22 cellular contexts compared by ENCODE assay signal in genomic region chrX:101252634-101253033, GRCh38. TPM values are rescaled to one million over a fixed set of nuclear protein-coding genes. Genes with fewer than 3 reads are reported as not detected.
A peak's percentile ranks its signal among the peaks of the same experiment; 100 is the strongest.
DNase-seq lines count a peak whose midpoint lies in the region; ATAC-seq and TF ChIP-seq lines count a peak whose summit lies in the region.
"Had no signal": no experiment of that assay in that cellular context is flagged by ENCODE, and none has a peak within 500 bp of the region (broad histone marks: within the 10 kb centered on the region; RNA-seq: fewer than 3 reads in every experiment).

No MANE protein-coding gene starts in this region.

- H3K4me3 Mint-ChIP-seq in chondrocyte (ENCODE audit: unreplicated experiment) = no peak overlapping the region
- H3K4me3 Mint-ChIP-seq: CD8-positive, alpha-beta T cell had no signal

- H3K27me3 ChIP-seq in IMR-90 (ENCODE audit: control insufficient read depth, insufficient read depth, low read length) = peaks cover 5% of the 10 kb centered on the region; the same call in 1 of the 2 replicates
- peaks cover 0 to 30% of the 10 kb centered on the region in 2 experiments for H3K27me3 ChIP-seq in mesenchymal stem cell (ENCODE audit: control insufficient read depth in 1 of 2, insufficient read depth in 1 of 2, low read length in 2 of 2)
- no peaks in the 10 kb centered on the region for H3K27me3 ChIP-seq in MG63
- H3K27me3 ChIP-seq: BLaER1 treated with 17β-estradiol and CSF1 and Interleukin-3, amounts not matched to agents 10 nM and 100 nM; Peyer's patch had no signal

- H3K4me3 ChIP-seq in AG10803 (ENCODE audit: low read length) (no peak overlapping the region), IMR-90 (ENCODE audit: insufficient read depth, low read depth, low read length) (no peak overlapping the region), epithelial cell of esophagus (ENCODE audit: low read length) (no peak overlapping the region), mesenchymal stem cell (ENCODE audit: insufficient read depth in 1 of 2, low read depth in 1 of 2, low read length in 2 of 2) (no peak overlapping the region), MG63 (no peak overlapping the region)
- H3K4me3 ChIP-seq: BLaER1 treated with 17β-estradiol and CSF1 and Interleukin-3, amounts not matched to agents 10 nM and 100 nM; Peyer's patch had no signal

- WGBS in IMR-90 (ENCODE audit: extremely low coverage in 2 of 2, insufficient read length in 1 of 2), 2 experiments = 20% methylated on average over 1 of the region's 2 CpGs; no CpG with 5 or more reads in 1 of the 2 experiments
- WGBS in mesenchymal stem cell = 50% methylated on average over 2 of the region's 2 CpGs

- no TSS peak for BruUV-seq in IMR-90 (replicated peaks; lab: Mats Ljungman, UMichigan)

- H3K79me1 ChIP-seq in IMR-90 (ENCODE audit: low read depth in 1 of 2, low read length in 2 of 2) (no peaks in the 10 kb centered on the region), mesenchymal stem cell (replicated peaks; ENCODE audit: low read length, poor library complexity, severe bottlenecking) (no peaks in the 10 kb centered on the region)

- H3K4me1 Mint-ChIP-seq in chondrocyte (ENCODE audit: low read depth) = peaks cover 2% of the 10 kb centered on the region

- no peak overlapping the region for H2BK20ac ChIP-seq in IMR-90 (ENCODE audit: low read depth, low read length)

- H4K8ac ChIP-seq in IMR-90 (ENCODE audit: low read depth in 2 of 2, low read length in 2 of 2) (no peak overlapping the region), mesenchymal stem cell (ENCODE audit: low read length) (no peak overlapping the region)

- H2BK15ac ChIP-seq in IMR-90 (ENCODE audit: low read depth, low read length) (no peak overlapping the region), mesenchymal stem cell (ENCODE audit: low read depth, poor library complexity, severe bottlenecking) (no peak overlapping the region)

- no peak overlapping the region for H3K27ac Mint-ChIP-seq in chondrocyte (ENCODE audit: unreplicated experiment)
- H3K27ac Mint-ChIP-seq: CD8-positive, alpha-beta T cell had no signal

- in situ Hi-C loops in IMR-90 (cut with MboI; ENCODE audit: low sequenced_read_pairs) = no loop called here

- no peaks in the 10 kb centered on the region; the same call in none of the 2 replicates for H3K9me1 ChIP-seq in IMR-90 (ENCODE audit: insufficient read depth, low read length)

- H2BK120ac ChIP-seq in IMR-90 (ENCODE audit: low read depth, low read length) (no peak overlapping the region), mesenchymal stem cell (ENCODE audit: low read depth, low read length) (no peak overlapping the region)

- ATAC-seq in IMR-90 (ENCODE audit: low read depth) = peak; percentile 48
- ATAC-seq in GM18502 (IDR thresholded peaks at IDR 0.05; ENCODE audit: poor library complexity, unreplicated experiment) = no peak
- ATAC-seq: CD8-positive, alpha-beta T cell; Right ventricle myocardium inferior had no signal

- no peak overlapping the region for H2BK5ac ChIP-seq in IMR-90 (ENCODE audit: low read depth, low read length, poor library complexity, severe bottlenecking)
- no peak overlapping the region for H2BK5ac ChIP-seq in mesenchymal stem cell (ENCODE audit: low read depth, low read length, poor library complexity, severe bottlenecking)

- CTCF ChIA-PET in IMR-90 (lab: Yijun Ruan, JAX) = interaction anchor here (1.2 kb wide), 1 partner anchor 8 kb away, joined by 4 read pairs; no protein-coding TSS in a partner anchor

- no peak overlapping the region for H2AK9ac ChIP-seq in IMR-90 (replicated peaks; ENCODE audit: low read depth, low read length, poor library complexity)

- H2AFZ ChIP-seq in IMR-90 (replicated peaks; ENCODE audit: low read length, poor library complexity) = no peak overlapping the region
- H2AFZ ChIP-seq in mesenchymal stem cell (ENCODE audit: low read depth, low read length) = no peak overlapping the region

- H3K27ac ChIP-seq in IMR-90 (ENCODE audit: insufficient read depth, low read length) (no peak overlapping the region), mesenchymal stem cell (ENCODE audit: low read length, poor library complexity, severe bottlenecking) (no peak overlapping the region)
- H3K27ac ChIP-seq: BLaER1 treated with 17β-estradiol and CSF1 and Interleukin-3, amounts not matched to agents 10 nM and 100 nM; Peyer's patch had no signal

- POLR2A ChIA-PET in IMR-90 (lab: Charles Lee; ENCODE audit: unreplicated experiment) = no interaction called here

- TF ChIP-seq CTCF in AG10803 (conservative IDR thresholded peaks at IDR 0.05; ENCODE audit: low read length) (no peak), IMR-90 (conservative IDR thresholded peaks at IDR 0.05; ENCODE audit: low read depth, low read length) (no peak), epithelial cell of esophagus (IDR thresholded peaks at IDR 0.05; ENCODE audit: insufficient read depth, low read depth, low read length, missing control alignments) (no peak), chondrocyte (IDR thresholded peaks at IDR 0.05) (no peak)

- H3K14ac ChIP-seq in IMR-90 (replicated peaks; ENCODE audit: low read depth, low read length) (no peak overlapping the region), mesenchymal stem cell (ENCODE audit: low read length in 2 of 2) (peak overlapping the region in 1 of 2 experiments; percentile 32)

- H3K23ac ChIP-seq in IMR-90 (ENCODE audit: low read depth, low read length) (no peak overlapping the region), mesenchymal stem cell (ENCODE audit: low read length in 2 of 2) (no peak overlapping the region)

- H3K4ac ChIP-seq in IMR-90 (ENCODE audit: low read depth, low read length) = no peak overlapping the region
- H3K4ac ChIP-seq in mesenchymal stem cell (ENCODE audit: low read depth in 1 of 2, low read length in 2 of 2) = no peak overlapping the region

- dilution Hi-C loops in IMR-90 (cut with HindIII; ENCODE audit: low sequenced_read_pairs, unreplicated experiment) = no loop called here

- no peak overlapping the region for H4K91ac ChIP-seq in IMR-90 (ENCODE audit: insufficient read depth, low read depth, low read length)
- no peak overlapping the region for H4K91ac ChIP-seq in mesenchymal stem cell (ENCODE audit: low read length)

- TF ChIP-seq RAD21 in IMR-90 (IDR thresholded peaks at IDR 0.05; ENCODE audit: low read length) = no peak

- no peak overlapping the region for H4K5ac ChIP-seq in IMR-90 (ENCODE audit: low read depth, low read length)

- H2AK5ac ChIP-seq in IMR-90 (ENCODE audit: low read depth, low read length) (no peak overlapping the region), mesenchymal stem cell (ENCODE audit: low read length, severe bottlenecking) (no peak overlapping the region)

- TF ChIP-seq POLR2A in IMR-90 (IDR thresholded peaks at IDR 0.05; ENCODE audit: low read depth, low read length) = no peak

- no peaks in the 10 kb centered on the region for H3K27me3 Mint-ChIP-seq in chondrocyte (ENCODE audit: low read depth)

- H2BK12ac ChIP-seq in mesenchymal stem cell (ENCODE audit: low read length in 2 of 2) = no peak overlapping the region

- no peaks in the 10 kb centered on the region for H3K36me3 Mint-ChIP-seq in chondrocyte (ENCODE audit: low read depth)
- H3K36me3 Mint-ChIP-seq: CD8-positive, alpha-beta T cell had no signal

- H3K9ac ChIP-seq in IMR-90 (ENCODE audit: low read depth, low read length) (no peak overlapping the region), mesenchymal stem cell (ENCODE audit: low read length) (no peak overlapping the region)
- H3K9ac ChIP-seq: BLaER1 treated with 17β-estradiol and CSF1 and Interleukin-3, amounts not matched to agents 10 nM and 100 nM had no signal

- intact Hi-C loops in IMR-90 (cut with micrococcal nuclease) = no loop called here

- no peaks in the 10 kb centered on the region for H3K9me3 ChIP-seq in IMR-90 (ENCODE audit: control insufficient read depth, insufficient read depth, low read length)
- no peaks in the 10 kb centered on the region for H3K9me3 ChIP-seq in mesenchymal stem cell (ENCODE audit: control insufficient read depth, low read length)
- no peaks in the 10 kb centered on the region for H3K9me3 ChIP-seq in MG63
- H3K9me3 ChIP-seq: BLaER1 treated with 17β-estradiol and CSF1 and Interleukin-3, amounts not matched to agents 10 nM and 100 nM; Peyer's patch had no signal

- H3K4me1 ChIP-seq in IMR-90 (ENCODE audit: control insufficient read depth, insufficient read depth, low read length) (peaks cover 2% of the 10 kb centered on the region), mesenchymal stem cell (ENCODE audit: control insufficient read depth, insufficient read depth, low read depth, low read length) (no peaks in the 10 kb centered on the region)
- H3K4me1 ChIP-seq: Peyer's patch had no signal

- H3K9me3 Mint-ChIP-seq in chondrocyte (ENCODE audit: low read depth) = no peaks in the 10 kb centered on the region
- H3K9me3 Mint-ChIP-seq: CD8-positive, alpha-beta T cell had no signal

- H3K4me2 ChIP-seq in IMR-90 (ENCODE audit: low read depth, low read length) (no peak overlapping the region), mesenchymal stem cell (ENCODE audit: low read length, poor library complexity, severe bottlenecking) (no peak overlapping the region)
- H3K4me2 ChIP-seq: BLaER1 treated with 17β-estradiol and CSF1 and Interleukin-3, amounts not matched to agents 10 nM and 100 nM had no signal

- peak; percentile 38 for DNase-seq in AG10803 (ENCODE audit: low read depth)
- peak; percentile 35 for DNase-seq in IMR-90
- DNase-seq in epithelial cell of esophagus (ENCODE audit: low read depth) = peak; percentile 11
- DNase-seq in mesenchymal stem cell = peak; percentile 18
- DNase-seq in chondrocyte (ENCODE audit: low spot score) = no peak
- DNase-seq in MG63 = no peak
- no peak for DNase-seq in NCI-H82 treated with DMSO at 0.1 percent for 48 hours (lab: John Stamatoyannopoulos, UW; ENCODE audit: unreplicated experiment)
- DNase-seq: Calu3; CD8-positive, alpha-beta T cell; DMS53; NCI-H1048; NCI-H1436; NCI-H1930; NCI-H2171 treated with DMSO at 0.1 percent for 48 hours; NCI-H446 treated with DMSO at 0.1 percent for 48 hours; NCI-H69; Peyer's patch had no signal

- H3K56ac ChIP-seq in IMR-90 (ENCODE audit: extremely low read depth, insufficient read depth, low read length) = no peak overlapping the region

- H4K20me1 ChIP-seq in IMR-90 (ENCODE audit: insufficient read depth, low read length) = no peaks in the 10 kb centered on the region
- H4K20me1 ChIP-seq: BLaER1 treated with 17β-estradiol and CSF1 and Interleukin-3, amounts not matched to agents 10 nM and 100 nM had no signal

- H3K18ac ChIP-seq in IMR-90 (ENCODE audit: low read depth, low read length) (no peak overlapping the region), mesenchymal stem cell (ENCODE audit: low read depth in 1 of 2, low read length in 2 of 2) (peak overlapping the region in 1 of 2 experiments; percentile 12)

- H3K36me3 ChIP-seq in IMR-90 (ENCODE audit: control insufficient read depth, insufficient read depth, low read length) = peaks cover 3% of the 10 kb centered on the region; the same call in 1 of the 2 replicates
- H3K36me3 ChIP-seq in mesenchymal stem cell (ENCODE audit: control insufficient read depth in 1 of 2, insufficient read depth in 2 of 2, low read depth in 1 of 2, low read length in 2 of 2) = no peaks in the 10 kb centered on the region
- no peaks in the 10 kb centered on the region for H3K36me3 ChIP-seq in MG63
- H3K36me3 ChIP-seq: BLaER1 treated with 17β-estradiol and CSF1 and Interleukin-3, amounts not matched to agents 10 nM and 100 nM; Peyer's patch had no signal

RNA-seq across cellular contexts. Expression of gene DRP2, which starts 33.0 kb away (rescaled TPM):
- total RNA-seq in IMR-90 (2012; rRNA removed) (6.9 and 7.0 TPM in 2 replicates), chondrocyte (0.23 to 0.92 TPM (median 0.37 TPM) in 3 replicates)
- 6.4 and 7.9 TPM in 2 replicates for polyA plus RNA-seq in IMR-90 (2012; rRNA removed)
- 2.2 and 2.4 TPM in 2 replicates for polyA plus RNA-seq in IMR-90 (2012; cell fraction: cytosol; rRNA removed)
- 17.0 and 27.1 TPM in 2 replicates for polyA plus RNA-seq in IMR-90 (2012; cell fraction: nucleus; rRNA removed; ENCODE audit: low replicate concordance)
- 2.0 TPM for polyA plus RNA-seq in mesenchymal stem cell (2013, experiment 1 of 2)
- polyA plus RNA-seq in mesenchymal stem cell (2013, experiment 2 of 2) = 2.1 TPM
- not detected in 2 replicates for total RNA-seq in MG63 (2014; rRNA removed; shearing (Covaris generic); ENCODE audit: low replicate concordance)
- total RNA-seq: CD8-positive, alpha-beta T cell; Right ventricle myocardium inferior had no signal

RNA-seq across cellular contexts. Expression of gene TAF7L, which starts 38.5 kb away (rescaled TPM):
- total RNA-seq in IMR-90 (2012; rRNA removed) (0.18 and 0.28 TPM in 2 replicates), chondrocyte (0.21 to 0.39 TPM (median 0.30 TPM) in 3 replicates)
- 0.22 TPM in 2 replicates for polyA plus RNA-seq in IMR-90 (2012; rRNA removed)
- 0.04 and 0.25 TPM in 2 replicates for polyA plus RNA-seq in IMR-90 (2012; cell fraction: cytosol; rRNA removed)
- 0.16 and 0.83 TPM in 2 replicates for polyA plus RNA-seq in IMR-90 (2012; cell fraction: nucleus; rRNA removed; ENCODE audit: low replicate concordance)
- polyA plus RNA-seq in mesenchymal stem cell (2013, experiment 1 of 2) = 0.12 TPM
- polyA plus RNA-seq in mesenchymal stem cell (2013, experiment 2 of 2) = 0.15 TPM
- total RNA-seq in MG63 (2014; rRNA removed; shearing (Covaris generic); ENCODE audit: low replicate concordance) = 1.1 and 5.0 TPM in 2 replicates
- total RNA-seq: A172; Calu3; CD8-positive, alpha-beta T cell; HT-29; Peyer's patch; Right ventricle myocardium inferior had no signal

Comparison
In these comparisons a context has a peak if more than half of its experiments do, and no peak if none do; other contexts are left out.
1. DNase-seq: peak in AG10803 (single experiment), IMR-90 (single experiment), epithelial cell of esophagus (single experiment) and mesenchymal stem cell (single experiment); none in chondrocyte (single experiment), MG63 (single experiment) and NCI-H82 treated with DMSO at 0.1 percent for 48 hours (single experiment).